ENCODE assay signal across 21 cellular contexts in genomic region chr9:116141864-116142561, GRCh38. TPM values are rescaled to one million over a fixed set of nuclear protein-coding genes. Genes with fewer than 3 reads are reported as not detected.
A peak's percentile ranks its signal among the peaks of the same experiment; 100 is the strongest.
DNase-seq lines count a peak whose midpoint lies in the region; ATAC-seq and TF ChIP-seq lines count a peak whose summit lies in the region.
"Had no signal": no experiment of that assay in that cellular context is flagged by ENCODE, and none has a peak within 500 bp of the region (broad histone marks: within the 10 kb centered on the region; RNA-seq: fewer than 3 reads in every experiment).

No MANE protein-coding gene starts in this region.

- ATAC-seq in RWPE2 (ENCODE audit: low read depth), result peak; percentile 30; the same call in 1 of the 3 replicates
- ATAC-seq: activated T-cell treated with anti-CD3 and anti-CD28 coated beads, Interleukin-2, amount 50 U/mL, for 4 hours; T-cell had no signal

- no peak overlapping the region for H2AFZ ChIP-seq in mesenchymal stem cell (ENCODE audit: low read depth, low read length)

- H2BK120ac ChIP-seq in mesenchymal stem cell (ENCODE audit: low read depth, low read length), result no peak overlapping the region

- no peak overlapping the region for H3K9ac ChIP-seq in mesenchymal stem cell (ENCODE audit: low read length)

- H3K18ac ChIP-seq in mesenchymal stem cell (ENCODE audit: low read depth in 1 of 2, low read length in 2 of 2), result no peak overlapping the region

- H2BK12ac ChIP-seq in mesenchymal stem cell (ENCODE audit: low read length in 2 of 2), result no peak overlapping the region

- H2BK5ac ChIP-seq in mesenchymal stem cell (ENCODE audit: low read depth, low read length, poor library complexity, severe bottlenecking), result no peak overlapping the region

- no peak overlapping the region for H2AK5ac ChIP-seq in mesenchymal stem cell (ENCODE audit: low read length, severe bottlenecking)

- TF ChIP-seq CTCF in AG10803 (conservative IDR thresholded peaks at IDR 0.05; ENCODE audit: low read length) (no peak), RWPE2 (IDR thresholded peaks at IDR 0.05; ENCODE audit: poor library complexity, severe bottlenecking) (no peak), fibroblast of mammary gland (conservative IDR thresholded peaks at IDR 0.05; ENCODE audit: control insufficient read depth, insufficient read depth, low read depth, low read length) (no peak)

- H4K8ac ChIP-seq in mesenchymal stem cell (ENCODE audit: low read length), result no peak overlapping the region

- no peak overlapping the region for H3K4me2 ChIP-seq in mesenchymal stem cell (ENCODE audit: low read length, poor library complexity, severe bottlenecking)

- H3K79me1 ChIP-seq in mesenchymal stem cell (replicated peaks; ENCODE audit: low read length, poor library complexity, severe bottlenecking), result no peaks in the 10 kb centered on the region

- H3K9me3 ChIP-seq in RWPE2 (ENCODE audit: severe bottlenecking) (no peaks in the 10 kb centered on the region), mesenchymal stem cell (ENCODE audit: control insufficient read depth, low read length) (no peaks in the 10 kb centered on the region)
- H3K9me3 ChIP-seq: tibial artery had no signal

- H4K91ac ChIP-seq in mesenchymal stem cell (ENCODE audit: low read length), result no peak overlapping the region

- no peak overlapping the region for H2BK15ac ChIP-seq in mesenchymal stem cell (ENCODE audit: low read depth, poor library complexity, severe bottlenecking)

- no peak overlapping the region for H3K23ac ChIP-seq in mesenchymal stem cell (ENCODE audit: low read length in 2 of 2)

- peak; percentile 72 for DNase-seq in AG10803 (ENCODE audit: low read depth)
- DNase-seq in GM03348 (ENCODE audit: low spot score), result peak; percentile 43
- DNase-seq in RWPE2 (ENCODE audit: low spot score), result no peak
- DNase-seq in fibroblast of mammary gland (ENCODE audit: low read depth), result peak; percentile 73
- no peak for DNase-seq in NCI-H510A treated with DMSO at 0.1 percent for 48 hours (lab: John Stamatoyannopoulos, UW)
- no peak for DNase-seq in activated T-cell treated with anti-CD3 and anti-CD28 coated beads for 4 hours
- DNase-seq in mesenchymal stem cell, result no peak
- DNase-seq: activated CD4-positive, alpha-beta T cell treated with anti-CD3 and anti-CD28 coated beads for 1 hour; activated naive CD4-positive, alpha-beta T cell treated with anti-CD3 and anti-CD28 coated beads for 36 hours; activated T-cell treated with anti-CD3 and anti-CD28 coated beads, Interleukin-2, amount 50 U/mL, for 4 hours; COR-L47; DND-41; erythroblast; naive B cell; NCI-H1417 treated with DMSO at 0.1 percent for 48 hours; nucleus accumbens; SHP77 treated with DMSO at 0.1 percent for 48 hours; stimulated activated CD4-positive, alpha-beta T cell treated with anti-CD3 and anti-CD28 coated beads, Interleukin-2, amount 100 ng/mL, for 48 hours; stimulated activated naive CD4-positive, alpha-beta T cell treated with Interleukin-2 at 50 U/mL for 16 hours; T-cell; tibial artery had no signal

- H3K27me3 ChIP-seq in RWPE2 (ENCODE audit: insufficient read depth, poor library complexity, severe bottlenecking) (no peaks in the 10 kb centered on the region), mesenchymal stem cell (ENCODE audit: control insufficient read depth in 1 of 2, insufficient read depth in 1 of 2, low read length in 2 of 2) (no peaks in the 10 kb centered on the region)
- H3K27me3 ChIP-seq: tibial artery had no signal

- H3K4me3 ChIP-seq in AG10803 (ENCODE audit: low read length) (no peak overlapping the region), RWPE2 (ENCODE audit: severe bottlenecking) (no peak overlapping the region), fibroblast of mammary gland (ENCODE audit: control insufficient read depth, low read depth, low read length) (no peak overlapping the region), mesenchymal stem cell (ENCODE audit: insufficient read depth in 1 of 2, low read depth in 1 of 2, low read length in 2 of 2) (no peak overlapping the region)
- H3K4me3 ChIP-seq: tibial artery had no signal

- H3K14ac ChIP-seq in mesenchymal stem cell (ENCODE audit: low read length in 2 of 2), result no peak overlapping the region

- 93% methylated on average over 6 of the region's 6 CpGs for WGBS in mesenchymal stem cell

- H3K4me1 ChIP-seq in RWPE2 (ENCODE audit: insufficient read depth, poor library complexity, severe bottlenecking) (peaks cover 6% of the 10 kb centered on the region), mesenchymal stem cell (ENCODE audit: control insufficient read depth, insufficient read depth, low read depth, low read length) (no peaks in the 10 kb centered on the region)
- H3K4me1 ChIP-seq: tibial artery had no signal

- peak overlapping the region; percentile 11 for H3K27ac ChIP-seq in RWPE2 (ENCODE audit: poor library complexity, severe bottlenecking)
- H3K27ac ChIP-seq in mesenchymal stem cell (ENCODE audit: low read length, poor library complexity, severe bottlenecking), result no peak overlapping the region
- H3K27ac ChIP-seq: tibial artery had no signal

- H3K4ac ChIP-seq in mesenchymal stem cell (ENCODE audit: low read depth in 1 of 2, low read length in 2 of 2), result no peak overlapping the region

- H3K36me3 ChIP-seq in RWPE2 (ENCODE audit: low read depth) (no peaks in the 10 kb centered on the region), mesenchymal stem cell (ENCODE audit: control insufficient read depth in 1 of 2, insufficient read depth in 2 of 2, low read depth in 1 of 2, low read length in 2 of 2) (no peaks in the 10 kb centered on the region)
- H3K36me3 ChIP-seq: tibial artery had no signal

RNA-seq across cellular contexts. Expression of gene PAPPA, which starts 11.6 kb away (rescaled TPM):
- 90.6 TPM for polyA plus RNA-seq in mesenchymal stem cell (2013, experiment 1 of 2)
- 85.6 TPM for polyA plus RNA-seq in mesenchymal stem cell (2013, experiment 2 of 2)

Comparison
In these comparisons a context has a peak if more than half of its experiments do, and no peak if none do; other contexts are left out.
1. DNase-seq: peak in AG10803 (single experiment), GM03348 (single experiment) and fibroblast of mammary gland (single experiment); none in RWPE2 (single experiment), NCI-H510A treated with DMSO at 0.1 percent for 48 hours (single experiment), activated T-cell treated with anti-CD3 and anti-CD28 coated beads for 4 hours (single experiment) and mesenchymal stem cell (single experiment).